Comparison of ENCODE assay signal across 8 cellular contexts in genomic region chr19:1275976-1276619, GRCh38. TPM values are rescaled to one million over a fixed set of nuclear protein-coding genes. Genes with fewer than 3 reads are reported as not detected.
DNase-seq lines count a peak whose midpoint lies in the region; TF ChIP-seq lines count a peak whose summit lies in the region.

No MANE protein-coding gene starts in this region.

- peak overlapping the region; percentile 94 for H3K9ac ChIP-seq in SK-N-MC (ENCODE audit: insufficient read length)

- DNase-seq in SK-N-MC (ENCODE audit: low read depth, low spot score) (no peak), fibroblast of pulmonary artery (ENCODE audit: low read depth) (no peak), putamen (ENCODE audit: low spot score) (peak; percentile 24), NCI-H345 treated with DMSO at 0.1 percent for 48 hours (lab: John Stamatoyannopoulos, UW; ENCODE audit: unreplicated experiment) (no peak), inferior parietal cortex (ENCODE audit: extremely low spot score) (no peak), NCI-H2227 (lab: John Stamatoyannopoulos, UW; ENCODE audit: unreplicated experiment) (no peak), ureter (ENCODE audit: low spot score) (no peak)

- H3K36me3 ChIP-seq in SK-N-MC (ENCODE audit: insufficient read depth, low read length), result peaks cover 40% of the 10 kb centered on the region

- H3K9me3 ChIP-seq in SK-N-MC (ENCODE audit: low read depth, low read length), result no peaks in the 10 kb centered on the region

- peak overlapping the region; percentile 73 for H3K27ac ChIP-seq in SK-N-MC

- TF ChIP-seq CTCF in GM12875 (IDR thresholded peaks at IDR 0.05; ENCODE audit: borderline replicate concordance, insufficient read depth, low read depth, low read length), result no peak
- no peak for TF ChIP-seq CTCF in fibroblast of pulmonary artery (IDR thresholded peaks at IDR 0.05; ENCODE audit: low read length, missing control alignments)

- peak overlapping the region; percentile 79 for H3K4me3 ChIP-seq in GM12875 (ENCODE audit: low read depth, low read length)
- peak overlapping the region; percentile 93 for H3K4me3 ChIP-seq in SK-N-MC
- H3K4me3 ChIP-seq in fibroblast of pulmonary artery (replicated peaks; ENCODE audit: low read depth, low read length), result peak overlapping the region; percentile 68

RNA-seq across cellular contexts. Expression of gene FAM174C, which starts 0.8 kb away (rescaled TPM):
- total RNA-seq in ureter, result 47.5 TPM

RNA-seq across cellular contexts. Expression of gene CIRBP, which starts 7.0 kb away (rescaled TPM):
- 524 TPM for total RNA-seq in ureter

RNA-seq across cellular contexts. Expression of gene EFNA2, which starts 9.6 kb away (rescaled TPM):
- 0.70 TPM for total RNA-seq in ureter

RNA-seq across cellular contexts. Expression of gene MIDN, which starts 27.7 kb away (rescaled TPM):
- 121 TPM for total RNA-seq in ureter

RNA-seq across cellular contexts. Expression of gene ATP5F1D, which starts 34.5 kb away (rescaled TPM):
- 144 TPM for total RNA-seq in ureter
